1 cellular context compared by ENCODE assay signal in the genomic region with DNA sequence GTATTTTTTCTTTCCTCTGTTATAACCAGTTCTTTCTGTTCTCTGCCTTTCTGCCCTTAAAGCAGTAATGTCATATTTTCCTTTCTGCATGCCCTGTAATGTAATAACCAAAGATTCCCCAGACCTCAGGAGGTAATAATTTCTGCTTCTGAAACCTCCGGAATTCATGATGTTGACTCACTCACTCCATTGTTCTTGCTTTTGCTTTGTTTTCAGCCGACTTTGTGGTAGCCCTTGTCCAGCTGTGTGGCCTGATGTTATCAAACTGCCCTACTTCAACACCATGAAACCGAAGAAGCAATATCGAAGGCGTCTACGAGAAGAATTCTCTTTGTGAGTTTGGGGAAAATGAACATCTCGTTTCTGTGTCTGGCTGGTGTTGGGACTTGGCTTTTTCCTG.
TF ChIP-seq lines count a peak whose summit lies in the region.

No MANE protein-coding gene starts in this region.

TF ChIP-seq in endothelial cell of umbilical vein, 7 proteins besides CTCF, POLR2A, EP300 and RAD21:
- TF ChIP-seq POLR2AphosphoS5 (IDR thresholded peaks at IDR 0.05; ENCODE audit: insufficient read depth, low read depth, low read length) (peak; percentile 27), GATA2 (IDR thresholded peaks at IDR 0.05; ENCODE audit: insufficient read depth, insufficient read length, low read depth, low read length) (peak; percentile 96), FOS (IDR thresholded peaks at IDR 0.05; ENCODE audit: borderline replicate concordance, insufficient read depth, low read length) (peak; percentile 77), MAX (IDR thresholded peaks at IDR 0.05; ENCODE audit: insufficient read depth, insufficient read length) (no peak), JUN (IDR thresholded peaks at IDR 0.05; ENCODE audit: borderline replicate concordance, insufficient read depth, insufficient read length, low read depth) (peak; percentile 87), EZH2 (IDR thresholded peaks at IDR 0.05; ENCODE audit: borderline replicate concordance, low read depth, low read length, severe bottlenecking) (no peak), MYC (IDR thresholded peaks at IDR 0.05; ENCODE audit: low read depth, low read length) (no peak)
